20 cellular contexts compared by ENCODE assay signal in genomic region chr20:38844963-38845362, GRCh38. TPM values are rescaled to one million over a fixed set of nuclear protein-coding genes. Genes with fewer than 3 reads are reported as not detected.
DNase-seq lines count a peak whose midpoint lies in the region; ATAC-seq, FAIRE-seq and TF ChIP-seq lines count a peak whose summit lies in the region.
"Had no signal": no experiment of that assay in that cellular context is flagged by ENCODE, and none has a peak within 500 bp of the region (broad histone marks: within the 10 kb centered on the region; RNA-seq: fewer than 3 reads in every experiment).

No MANE protein-coding gene starts in this region.

- no peaks in the 10 kb centered on the region for H3K9me3 ChIP-seq in effector memory CD4-positive, alpha-beta T cell (ENCODE audit: control insufficient read depth, low read length)
- H3K9me3 ChIP-seq: adrenal gland, SJCRH30 had no signal

- peak; percentile 41 for DNase-seq in activated naive CD4-positive, alpha-beta T cell treated with anti-CD3 and anti-CD28 coated beads for 36 hours
- DNase-seq in activated naive CD4-positive, alpha-beta T cell (lab: John Stamatoyannopoulos, UW) = no peak
- no peak for DNase-seq in activated B cell treated with CpG ODN at 0.5 μM for 24 hours
- DNase-seq in effector memory CD4-positive, alpha-beta T cell = no peak
- DNase-seq in H54 (ENCODE audit: insufficient read length, low spot score) = no peak
- DNase-seq in activated gamma-delta T cell treated with Interleukin-2 at 50 U/mL for 16 hours = no peak
- DNase-seq in NCI-H2196 (lab: John Stamatoyannopoulos, UW; ENCODE audit: unreplicated experiment) = no peak
- DNase-seq: adrenal gland; effector CD4-positive, alpha-beta T cell; GDM1; HCEC 1CT; hippocampal formation; mesendoderm; NCI-H1417; SJCRH30; T1000 had no signal

- H3K27me3 Mint-ChIP-seq in activated naive CD4-positive, alpha-beta T cell treated with anti-CD3 and anti-CD28 coated beads for 36 hours (ENCODE audit: low read depth) = no peaks in the 10 kb centered on the region
- H3K27me3 Mint-ChIP-seq in activated B cell treated with CpG ODN at 0.5 μM for 24 hours = no peaks in the 10 kb centered on the region

- TF ChIP-seq POLR2A in H54 (IDR thresholded peaks at IDR 0.05; ENCODE audit: low read depth, low read length) = no peak

- peaks cover 19% of the 10 kb centered on the region for H3K36me3 Mint-ChIP-seq in activated naive CD4-positive, alpha-beta T cell treated with anti-CD3 and anti-CD28 coated beads for 36 hours (ENCODE audit: low read depth)
- peaks cover 47% of the 10 kb centered on the region for H3K36me3 Mint-ChIP-seq in activated B cell treated with CpG ODN at 0.5 μM for 24 hours (ENCODE audit: low read depth)
- H3K36me3 Mint-ChIP-seq: neural progenitor cell had no signal

- POLR2A ChIA-PET in activated B cell treated with CpG ODN at 0.5 μM for 24 hours (lab: Charles Lee) = interaction anchor here (0.8 to 9.4 kb wide), 7 partner anchors 13 to 38 kb away, joined by 3 to 140 read pairs (median 31); partner anchors contain the start of gene PPP1R16B

- H3K9me3 Mint-ChIP-seq in activated naive CD4-positive, alpha-beta T cell treated with anti-CD3 and anti-CD28 coated beads for 36 hours = no peaks in the 10 kb centered on the region
- no peaks in the 10 kb centered on the region for H3K9me3 Mint-ChIP-seq in activated B cell treated with CpG ODN at 0.5 μM for 24 hours
- H3K9me3 Mint-ChIP-seq: neural progenitor cell had no signal

- CTCF ChIA-PET in activated naive CD4-positive, alpha-beta T cell treated with anti-CD3 and anti-CD28 coated beads for 36 hours (lab: Charles Lee) = no interaction called here
- CTCF ChIA-PET in activated B cell treated with CpG ODN at 0.5 μM for 24 hours (lab: Charles Lee) = interaction anchor here (2.2 kb wide), 1 partner anchor 9 kb away, joined by 5 read pairs; no protein-coding TSS in a partner anchor

- peaks cover 81% of the 10 kb centered on the region for H3K4me1 Mint-ChIP-seq in activated naive CD4-positive, alpha-beta T cell treated with anti-CD3 and anti-CD28 coated beads for 36 hours (ENCODE audit: low read depth)
- peaks cover 95% of the 10 kb centered on the region for H3K4me1 Mint-ChIP-seq in activated B cell treated with CpG ODN at 0.5 μM for 24 hours
- H3K4me1 Mint-ChIP-seq: neural progenitor cell had no signal

- H3K4me3 Mint-ChIP-seq in activated naive CD4-positive, alpha-beta T cell treated with anti-CD3 and anti-CD28 coated beads for 36 hours = peak overlapping the region; percentile 36
- peak overlapping the region; percentile 59 for H3K4me3 Mint-ChIP-seq in activated B cell treated with CpG ODN at 0.5 μM for 24 hours
- H3K4me3 Mint-ChIP-seq: neural progenitor cell had no signal

- H3K4me1 ChIP-seq in effector memory CD4-positive, alpha-beta T cell (ENCODE audit: control insufficient read depth, insufficient read depth, low read length, poor library complexity, severe bottlenecking) = peaks cover 52% of the 10 kb centered on the region
- H3K4me1 ChIP-seq: neural progenitor cell, SJCRH30 had no signal

- no peak for ATAC-seq in activated B cell treated with CpG ODN at 0.5 μM for 24 hours (ENCODE audit: low read depth)
- no peak for ATAC-seq in GM18861 (IDR thresholded peaks at IDR 0.05; ENCODE audit: unreplicated experiment)

- intact Hi-C loops in activated naive CD4-positive, alpha-beta T cell treated with anti-CD3 and anti-CD28 coated beads for 36 hours (cut with micrococcal nuclease) = no loop called here
- intact Hi-C loops in activated B cell treated with CpG ODN at 0.5 μM for 24 hours (cut with micrococcal nuclease) = no loop called here

- H3K27ac ChIP-seq in effector memory CD4-positive, alpha-beta T cell (ENCODE audit: insufficient read depth, low read length, poor library complexity, severe bottlenecking) = peak overlapping the region; percentile 20
- H3K27ac ChIP-seq: adrenal gland, cardiac muscle cell, neural progenitor cell, SJCRH30 had no signal

- no peak overlapping the region for H3K4me3 ChIP-seq in effector memory CD4-positive, alpha-beta T cell (ENCODE audit: insufficient read depth, low read depth, low read length, poor library complexity, severe bottlenecking)
- H3K4me3 ChIP-seq: adrenal gland, cardiac muscle cell, neural progenitor cell, SJCRH30 had no signal

- FAIRE-seq in H54 (lab: Jason Lieb, UNC) = no peak

- H3K27ac Mint-ChIP-seq in activated naive CD4-positive, alpha-beta T cell treated with anti-CD3 and anti-CD28 coated beads for 36 hours = peak overlapping the region; percentile 82
- H3K27ac Mint-ChIP-seq in activated B cell treated with CpG ODN at 0.5 μM for 24 hours = peak overlapping the region; percentile 97
- H3K27ac Mint-ChIP-seq: neural progenitor cell had no signal

- no peak for TF ChIP-seq CTCF in activated B cell treated with CpG ODN at 0.5 μM for 24 hours (IDR thresholded peaks at IDR 0.05)

- H3K27me3 ChIP-seq in effector memory CD4-positive, alpha-beta T cell (replicated peaks; ENCODE audit: control insufficient read depth, insufficient read depth, low read length, poor library complexity, severe bottlenecking) = no peaks in the 10 kb centered on the region
- H3K27me3 ChIP-seq: adrenal gland, cardiac muscle cell, neural progenitor cell, SJCRH30 had no signal

- no peaks in the 10 kb centered on the region for H3K36me3 ChIP-seq in effector memory CD4-positive, alpha-beta T cell (ENCODE audit: control insufficient read depth, insufficient read depth, low read length)
- H3K36me3 ChIP-seq: adrenal gland, cardiac muscle cell, neural progenitor cell, SJCRH30 had no signal

RNA-seq across cellular contexts. Expression of gene PPP1R16B, which starts 39.5 kb away (rescaled TPM):
- 10 to 100 TPM; 38.1 to 40.0 TPM for total RNA-seq in activated naive CD4-positive, alpha-beta T cell treated with anti-CD3 and anti-CD28 coated beads for 36 hours
- 98.3 and 99.3 TPM in 2 replicates for total RNA-seq in activated B cell treated with CpG ODN at 0.5 μM for 24 hours
- total RNA-seq: HT-29 had no signal
